In the genomic region with DNA sequence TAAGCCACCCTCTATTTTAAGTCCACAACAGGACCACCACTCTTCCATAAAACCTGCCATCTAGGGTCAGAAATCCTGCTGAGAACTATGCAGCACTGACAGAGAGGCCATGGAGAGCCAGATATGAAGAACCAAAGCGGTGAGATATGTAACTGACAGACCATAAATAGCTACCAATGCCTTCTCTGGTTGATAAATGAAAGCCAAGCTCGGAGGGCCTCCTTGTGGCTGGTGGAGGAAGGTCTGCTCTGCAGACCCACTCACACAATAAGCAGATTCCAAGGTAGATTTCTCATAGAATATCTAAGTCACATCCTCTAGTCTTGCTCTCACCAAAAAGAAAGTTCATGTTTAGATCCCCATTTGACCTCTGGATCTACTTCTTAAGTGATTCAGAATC, we compare ENCODE assay signal across 1 cellular context.
TF ChIP-seq lines count a peak whose summit lies in the region.

No MANE protein-coding gene starts in this region.

TF ChIP-seq in K562, 482 proteins besides CTCF, POLR2A, EP300 and RAD21 (continued from another document):
- TF ChIP-seq, protein P1, sequence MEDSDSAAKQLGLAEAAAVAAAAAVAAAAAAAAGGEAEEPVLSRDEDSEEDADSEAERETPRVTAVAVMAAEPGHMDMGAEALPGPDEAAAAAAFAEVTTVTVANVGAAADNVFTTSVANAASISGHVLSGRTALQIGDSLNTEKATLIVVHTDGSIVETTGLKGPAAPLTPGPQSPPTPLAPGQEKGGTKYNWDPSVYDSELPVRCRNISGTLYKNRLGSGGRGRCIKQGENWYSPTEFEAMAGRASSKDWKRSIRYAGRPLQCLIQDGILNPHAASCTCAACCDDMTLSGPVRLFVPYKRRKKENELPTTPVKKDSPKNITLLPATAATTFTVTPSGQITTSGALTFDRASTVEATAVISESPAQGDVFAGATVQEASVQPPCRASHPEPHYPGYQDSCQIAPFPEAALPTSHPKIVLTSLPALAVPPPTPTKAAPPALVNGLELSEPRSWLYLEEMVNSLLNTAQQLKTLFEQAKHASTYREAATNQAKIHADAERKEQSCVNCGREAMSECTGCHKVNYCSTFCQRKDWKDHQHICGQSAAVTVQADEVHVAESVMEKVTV (CRISPR knock-in tag; IDR thresholded peaks at IDR 0.05), result peak; percentile 49; the same call in 1 of the 2 replicates
- TF ChIP-seq SRF (CRISPR knock-in tag; IDR thresholded peaks at IDR 0.05) (peak in 1 of 2 experiments; percentile 31; a peak in 1 of 4 replicates), POLR3A (IDR thresholded peaks at IDR 0.05; ENCODE audit: borderline replicate concordance, extremely low read depth, insufficient read depth, insufficient read length) (no peak), ZNF175 (CRISPR knock-in tag; IDR thresholded peaks at IDR 0.05; ENCODE audit: low read depth) (no peak), TGIF2 (CRISPR knock-in tag; IDR thresholded peaks at IDR 0.05) (no peak), MEF2A (IDR thresholded peaks at IDR 0.05; ENCODE audit: control insufficient read depth, low read depth, low read length) (peak; percentile 87), PBX2 (CRISPR knock-in tag; IDR thresholded peaks at IDR 0.05; ENCODE audit: low read depth) (no peak), PBX2 (tag; conservative IDR thresholded peaks at IDR 0.05; ENCODE audit: low read depth) (peak; percentile 57), PKNOX1 (IDR thresholded peaks at IDR 0.05) (peak; percentile 46)
TF ChIP-seq in K562: peak in this region for 7.
